ENCODE assay signal across 9 cellular contexts in the genomic region with DNA sequence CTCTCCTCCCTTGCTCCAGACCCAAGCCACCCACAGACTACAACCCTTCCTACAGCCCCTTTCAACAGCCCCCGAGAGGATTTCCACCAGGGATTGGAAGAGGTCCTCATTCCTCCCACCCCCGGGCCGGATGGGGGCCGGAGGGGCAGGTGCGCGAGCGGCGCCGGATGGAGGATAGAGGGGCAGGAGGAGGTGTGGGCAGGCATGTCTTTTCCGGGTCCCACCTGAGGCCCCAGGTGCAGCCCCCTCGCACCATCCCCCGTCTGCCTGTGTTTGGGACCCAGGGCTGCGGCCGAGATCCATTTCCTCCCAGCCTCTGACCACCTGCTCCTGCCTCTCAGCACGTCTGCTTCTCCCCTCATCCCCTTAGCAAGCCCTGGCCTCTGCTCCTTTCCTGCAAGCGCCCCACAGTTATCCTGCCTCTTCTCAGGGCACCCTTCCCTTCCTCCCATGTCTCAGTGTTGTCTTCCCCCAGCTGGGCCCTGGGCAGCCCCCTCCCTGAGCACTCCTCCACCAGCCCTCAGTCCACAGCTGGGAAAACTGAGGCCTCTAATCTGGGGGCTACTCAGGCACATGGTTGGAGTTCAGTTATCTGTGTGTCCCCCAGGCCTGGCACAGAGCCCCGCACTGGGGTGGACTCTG. TPM values are rescaled to one million over a fixed set of nuclear protein-coding genes. Genes with fewer than 3 reads are reported as not detected.
DNase-seq lines count a peak whose midpoint lies in the region; ATAC-seq and TF ChIP-seq lines count a peak whose summit lies in the region.
"Had no signal": no experiment of that assay in that cellular context is flagged by ENCODE, and none has a peak within 500 bp of the region (broad histone marks: within the 10 kb centered on the region; RNA-seq: fewer than 3 reads in every experiment).

No MANE protein-coding gene starts in this region.

- no peaks in the 10 kb centered on the region for H3K36me3 Mint-ChIP-seq in memory B cell

- ATAC-seq in Right ventricle myocardium inferior (no peak), memory B cell (ENCODE audit: low read depth) (no peak)

- no peaks in the 10 kb centered on the region for H3K27me3 ChIP-seq in left ventricle myocardium inferior (ENCODE audit: low read depth)
- no peaks in the 10 kb centered on the region for H3K27me3 ChIP-seq in SJCRH30
- no peaks in the 10 kb centered on the region for H3K27me3 ChIP-seq in vagina

- H3K36me3 ChIP-seq in left ventricle myocardium inferior (no peaks in the 10 kb centered on the region), SJCRH30 (no peaks in the 10 kb centered on the region), vagina (no peaks in the 10 kb centered on the region)

- H3K27ac ChIP-seq in left ventricle myocardium inferior (replicated peaks): peak overlapping the region; percentile 88
- peak overlapping the region; percentile 29 for H3K27ac ChIP-seq in SJCRH30
- H3K27ac ChIP-seq in vagina: peak overlapping the region; percentile 30

- H3K9me3 Mint-ChIP-seq in memory B cell: no peaks in the 10 kb centered on the region

- H3K27ac Mint-ChIP-seq in memory B cell: peak overlapping the region; percentile 96

- no peak for TF ChIP-seq POLR2A in vagina (IDR thresholded peaks at IDR 0.05)

- H3K9me3 ChIP-seq in left ventricle myocardium inferior (replicated peaks) (no peaks in the 10 kb centered on the region), SJCRH30 (replicated peaks) (no peaks in the 10 kb centered on the region), vagina (no peaks in the 10 kb centered on the region)
- H3K9me3 ChIP-seq: SK-N-SH had no signal

- peak overlapping the region; percentile 55 for H3K4me3 Mint-ChIP-seq in memory B cell

- peaks cover 26% of the 10 kb centered on the region for H3K4me1 Mint-ChIP-seq in memory B cell

- H3K27me3 Mint-ChIP-seq in memory B cell: peaks cover 1% of the 10 kb centered on the region

- intact Hi-C loops in left ventricle myocardium inferior (cut with micrococcal nuclease) (loop anchor here (5.0 to 10.0 kb wide), 2 partner anchors 63 to 141 kb away; no protein-coding TSS in a partner anchor), Right ventricle myocardium inferior (cut with DNase I) (loop anchor here (2.0 to 10.0 kb wide), 3 partner anchors 137 to 353 kb away; a partner anchor contains a TSS), vagina (cut with DNase I) (loop anchor here (2.0 to 10.0 kb wide), 2 partner anchors 147 to 353 kb away; a partner anchor contains a TSS)

- H3K4me1 ChIP-seq in left ventricle myocardium inferior (peaks cover 62% of the 10 kb centered on the region), SJCRH30 (peaks cover 43% of the 10 kb centered on the region), vagina (peaks cover 58% of the 10 kb centered on the region)

- no peak for DNase-seq in left ventricle myocardium inferior
- DNase-seq in Right ventricle myocardium inferior (ENCODE audit: missing footprints): no peak
- peak; percentile 81 to 83 for DNase-seq in SJCRH30
- DNase-seq in memory B cell (ENCODE audit: low spot score in 2 of 2): peak in 1 of 2 donors; percentile 32
- DNase-seq in vagina (ENCODE audit: extremely low spot score in 2 of 2): no peak
- DNase-seq in DMS153 (lab: John Stamatoyannopoulos, UW): no peak
- no peak for DNase-seq in kidney tubule cell (ENCODE audit: low spot score)
- no peak for DNase-seq in HK-2 (ENCODE audit: unreplicated experiment)
- DNase-seq: SK-N-SH had no signal

- H3K4me3 ChIP-seq in left ventricle myocardium inferior (no peak overlapping the region), SJCRH30 (peak overlapping the region; percentile 16), vagina (no peak overlapping the region)

- TF ChIP-seq CTCF in left ventricle myocardium inferior (IDR thresholded peaks at IDR 0.05; ENCODE audit: borderline replicate concordance) (no peak), vagina (IDR thresholded peaks at IDR 0.05) (no peak)

RNA-seq across cellular contexts. Expression of a gene that starts 19.3 kb away (rescaled TPM):
- 85.4 TPM for total RNA-seq in left ventricle myocardium inferior
- total RNA-seq in Right ventricle myocardium inferior: 66.0 TPM
- total RNA-seq in SJCRH30 (2014; rRNA removed; shearing (Covaris generic)): 0.35 and 0.65 TPM in 2 replicates
- total RNA-seq in vagina: 98.0 TPM

Comparison
In these comparisons a context has a peak if more than half of its experiments do, and no peak if none do; other contexts are left out.
1. DNase-seq: peak in SJCRH30 (2 of 2); none in left ventricle myocardium inferior (single experiment), Right ventricle myocardium inferior (single experiment), vagina (0 of 2), DMS153 (single experiment), kidney tubule cell (single experiment) and HK-2 (single experiment).
2. H3K27ac ChIP-seq: peak in every context shown above with its lines; median percentile 88 in left ventricle myocardium inferior; 30 in vagina; 29 in SJCRH30.
3. RNA of a gene that starts 19.3 kb away (total RNA-seq): 98.0 TPM in vagina (single experiment), 85.4 TPM in left ventricle myocardium inferior (single experiment) and 66.0 TPM in Right ventricle myocardium inferior (single experiment); 0.35 to 0.65 TPM in SJCRH30; every median in the first group is over 10 times any median in the second.